Comparison of ENCODE assay signal across 24 cellular contexts in genomic region chr13:28246891-28247290, GRCh38.
DNase-seq lines count a peak whose midpoint lies in the region; ATAC-seq, FAIRE-seq and TF ChIP-seq lines count a peak whose summit lies in the region.
"Had no signal": no experiment of that assay in that cellular context is flagged by ENCODE, and none has a peak within 500 bp of the region (broad histone marks: within the 10 kb centered on the region; RNA-seq: fewer than 3 reads in every experiment).

No MANE protein-coding gene starts in this region.

- peaks cover 18% of the 10 kb centered on the region for H3K4me1 Mint-ChIP-seq in activated T-cell treated with anti-CD3 and anti-CD28 coated beads, Interleukin-2, amount 50 U/mL, for 72 hours (ENCODE audit: low read depth)

- H3K36me3 Mint-ChIP-seq in activated T-cell treated with anti-CD3 and anti-CD28 coated beads, Interleukin-2, amount 50 U/mL, for 72 hours (ENCODE audit: insufficient read depth in 2 of 2) = peaks cover 2 to 33% of the 10 kb centered on the region in 2 donors

- FAIRE-seq in bronchial epithelial cell (lab: Jason Lieb, UNC) = no peak
- FAIRE-seq: HTR-8/SVneo had no signal

- TF ChIP-seq CTCF in bronchial epithelial cell (IDR thresholded peaks at IDR 0.05; ENCODE audit: insufficient read depth, low read length, severe bottlenecking) = no peak

- no peak overlapping the region for H3K4me3 Mint-ChIP-seq in activated T-cell treated with anti-CD3 and anti-CD28 coated beads, Interleukin-2, amount 50 U/mL, for 72 hours
- H3K4me3 Mint-ChIP-seq: CD8-positive, alpha-beta memory T cell; H9 had no signal

- H3K4me3 ChIP-seq in bronchial epithelial cell (ENCODE audit: low read depth, low read length) = no peak overlapping the region
- H3K4me3 ChIP-seq: MG63, Peyer's patch, SJSA1 had no signal

- H3K27me3 ChIP-seq in bronchial epithelial cell (ENCODE audit: control insufficient read depth, insufficient read depth, low read length) = no peaks in the 10 kb centered on the region
- H3K27me3 ChIP-seq: MG63, Peyer's patch, SJSA1 had no signal

- DNase-seq in activated T-cell treated with anti-CD3 and anti-CD28 coated beads, Interleukin-2, amount 50 U/mL, for 72 hours = no peak
- DNase-seq in activated T-cell treated with anti-CD3 and anti-CD28 coated beads for 4 hours (no peak), LHCN-M2 (ENCODE audit: low read depth) (peak; percentile 17), bronchial epithelial cell (ENCODE audit: low read depth) (peak; percentile 5), non-pigmented ciliary epithelial cell (ENCODE audit: low read depth) (peak; percentile 6), DMS114 treated with DMSO at 0.1 percent for 48 hours (lab: John Stamatoyannopoulos, UW; ENCODE audit: unreplicated experiment) (no peak)
- DNase-seq: ACHN; C1 segment of cervical spinal cord; Calu3; CD8-positive, alpha-beta memory T cell; H9; MG63; NCI-H1092; NCI-H146; NCI-H2029 treated with DMSO at 0.1 percent for 48 hours; NCI-H226; NCI-H524; NCI-H82; Peyer's patch had no signal

- no peaks in the 10 kb centered on the region for H3K27me3 Mint-ChIP-seq in activated T-cell treated with anti-CD3 and anti-CD28 coated beads, Interleukin-2, amount 50 U/mL, for 72 hours (ENCODE audit: low read depth)
- H3K27me3 Mint-ChIP-seq: CD8-positive, alpha-beta memory T cell had no signal

- H3K27ac Mint-ChIP-seq in activated T-cell treated with anti-CD3 and anti-CD28 coated beads, Interleukin-2, amount 50 U/mL, for 72 hours = peak overlapping the region; percentile 14

- no peak for ATAC-seq in activated T-cell treated with anti-CD3 and anti-CD28 coated beads, Interleukin-2, amount 50 U/mL, for 72 hours (replicated peaks in 1 of 2)
- no peak for ATAC-seq in HG02798 (IDR thresholded peaks at IDR 0.05; ENCODE audit: poor library complexity, unreplicated experiment)
- ATAC-seq in esophagus mucosa = no peak
- ATAC-seq: Right ventricle myocardium inferior had no signal

- H3K9me3 Mint-ChIP-seq in activated T-cell treated with anti-CD3 and anti-CD28 coated beads, Interleukin-2, amount 50 U/mL, for 72 hours = no peaks in the 10 kb centered on the region
- H3K9me3 Mint-ChIP-seq: CD8-positive, alpha-beta memory T cell; H9 had no signal

- no peaks in the 10 kb centered on the region for H3K36me3 ChIP-seq in bronchial epithelial cell (ENCODE audit: control insufficient read depth, insufficient read depth, low read length)
- H3K36me3 ChIP-seq: SJSA1 had no signal

Comparison
In these comparisons a context has a peak if more than half of its experiments do, and no peak if none do; other contexts are left out.
1. DNase-seq: peak in LHCN-M2 (single experiment), bronchial epithelial cell (single experiment) and non-pigmented ciliary epithelial cell (single experiment); none in activated T-cell treated with anti-CD3 and anti-CD28 coated beads, Interleukin-2, amount 50 U/mL, for 72 hours (0 of 2), activated T-cell treated with anti-CD3 and anti-CD28 coated beads for 4 hours (single experiment) and DMS114 treated with DMSO at 0.1 percent for 48 hours (single experiment).